Comparison of ENCODE assay signal across 18 cellular contexts in the genomic region with DNA sequence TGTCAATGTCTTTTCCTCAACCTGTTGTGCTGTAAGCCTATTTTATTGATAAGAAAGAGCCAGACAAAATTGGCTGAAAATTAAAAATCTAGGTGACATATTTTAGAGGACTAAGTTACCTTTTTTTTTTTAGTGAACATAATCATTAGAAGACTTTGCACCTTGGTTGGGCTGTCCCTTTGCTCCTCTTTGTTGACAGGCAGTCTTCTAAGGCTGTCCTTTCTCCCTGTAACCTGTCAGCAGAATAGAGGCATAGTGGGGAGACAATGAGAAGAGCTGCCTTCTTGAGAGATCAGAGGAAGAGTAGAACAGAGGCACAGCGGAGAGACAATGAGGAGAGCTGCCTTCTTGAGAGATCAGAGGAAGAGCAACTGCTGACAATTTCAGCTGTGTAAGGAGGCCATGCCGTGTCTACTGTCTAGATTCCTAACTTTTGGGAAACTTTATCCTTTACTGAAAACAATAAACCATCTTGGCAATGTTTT.
DNase-seq lines count a peak whose midpoint lies in the region; FAIRE-seq and TF ChIP-seq lines count a peak whose summit lies in the region.
"Had no signal": no experiment of that assay in that cellular context is flagged by ENCODE, and none has a peak within 500 bp of the region (broad histone marks: within the 10 kb centered on the region; RNA-seq: fewer than 3 reads in every experiment).

No MANE protein-coding gene starts in this region.

- no peaks in the 10 kb centered on the region for H3K9me3 ChIP-seq in Karpas-422 (ENCODE audit: low read length)
- H3K9me3 ChIP-seq in H9 (ENCODE audit: control insufficient read depth, low read depth, low read length): no peaks in the 10 kb centered on the region
- H3K9me3 ChIP-seq: Caco-2 had no signal

- peaks cover 50% of the 10 kb centered on the region for H3K79me2 ChIP-seq in Karpas-422 (ENCODE audit: low read length)
- H3K79me2 ChIP-seq in H9 (ENCODE audit: insufficient read depth, low read length): no peaks in the 10 kb centered on the region

- no peak for FAIRE-seq in GM12892 (lab: Jason Lieb, UNC)
- FAIRE-seq: GM12878, GM18507, H1 had no signal

- H3K9me3 Mint-ChIP-seq in nephron progenitor cell (no peaks in the 10 kb centered on the region), H9 (peaks cover 0 to 2% of the 10 kb centered on the region in 2 experiments; a peak in 2 of 5 replicates)
- H3K9me3 Mint-ChIP-seq: CD8-positive, alpha-beta T cell had no signal

- H3K36me3 Mint-ChIP-seq in nephron progenitor cell (ENCODE audit: low read depth) (no peaks in the 10 kb centered on the region), H9 (ENCODE audit: insufficient read depth in 1 of 3, low read depth in 3 of 3) (peaks cover 0 to 8% (median 3%) of the 10 kb centered on the region in 3 experiments; a peak in 3 of 7 replicates)
- H3K36me3 Mint-ChIP-seq: CD4-positive, CD25-positive, alpha-beta regulatory T cell; CD8-positive, alpha-beta T cell had no signal

- H3K56ac ChIP-seq in H9 (ENCODE audit: insufficient read length, low read depth, low read length): no peak overlapping the region

- H4K8ac ChIP-seq in H9 (replicated peaks; ENCODE audit: insufficient read length, low read depth, low read length): no peak overlapping the region

- no peak overlapping the region for H3K14ac ChIP-seq in H9 (ENCODE audit: insufficient read depth, low read length)

- no CpG with 5 or more reads among the region's 2 CpGs for whole genome bisulfite sequencing in H9 (ENCODE audit: extremely low coverage, insufficient read length, low lambda C conversion rate)

- no peaks in the 10 kb centered on the region for H3K4me1 Mint-ChIP-seq in nephron progenitor cell
- peaks cover 12 to 20% of the 10 kb centered on the region in 2 experiments for H3K4me1 Mint-ChIP-seq in H9
- H3K4me1 Mint-ChIP-seq: CD4-positive, CD25-positive, alpha-beta regulatory T cell had no signal

- no peak overlapping the region for H3K18ac ChIP-seq in H9 (ENCODE audit: insufficient read length, low read depth, low read length)

- H3K36me3 ChIP-seq in Karpas-422 (ENCODE audit: insufficient read depth, low read length): no peaks in the 10 kb centered on the region

- no peaks in the 10 kb centered on the region for H3K23me2 ChIP-seq in H9 (ENCODE audit: insufficient read length, low read depth, low read length, poor library complexity, severe bottlenecking)

- H2BK5ac ChIP-seq in H9 (ENCODE audit: insufficient read length, low read length): no peak overlapping the region

- H3K4me1 ChIP-seq in Karpas-422 (ENCODE audit: low read length) (peaks cover 20% of the 10 kb centered on the region), H9 (ENCODE audit: insufficient read depth, low read length) (peaks cover 9% of the 10 kb centered on the region; the same call in 1 of the 2 replicates)
- H3K4me1 ChIP-seq: Caco-2 had no signal

- H2AK5ac ChIP-seq in H9 (ENCODE audit: insufficient read length, low read length): no peak overlapping the region

- H2BK15ac ChIP-seq in H9 (ENCODE audit: low read depth, low read length): no peak overlapping the region

- H3K27me3 ChIP-seq in Karpas-422 (ENCODE audit: low read length): no peaks in the 10 kb centered on the region
- H3K27me3 ChIP-seq in H9 (ENCODE audit: insufficient read depth, low read length): no peaks in the 10 kb centered on the region

- no peak overlapping the region for H2BK120ac ChIP-seq in H9 (ENCODE audit: low read depth, low read length, poor library complexity, severe bottlenecking)

- no peaks in the 10 kb centered on the region for H3K79me1 ChIP-seq in H9 (ENCODE audit: insufficient read depth, low read depth, low read length, poor library complexity, severe bottlenecking)

- H3K9me2 ChIP-seq in Karpas-422 (replicated peaks; ENCODE audit: insufficient read depth, low read length): no peaks in the 10 kb centered on the region

- H4K91ac ChIP-seq in H9 (ENCODE audit: insufficient read length, low read depth, low read length): no peak overlapping the region

- no peak overlapping the region for H2BK20ac ChIP-seq in H9 (ENCODE audit: low read depth, low read length, poor library complexity, severe bottlenecking)

- DNase-seq in Karpas-422: no peak
- DNase-seq in fibroblast of villous mesenchyme (ENCODE audit: low read depth): peak; percentile 4
- DNase-seq in nephron progenitor cell: no peak
- no peak for DNase-seq in GM12892 (ENCODE audit: insufficient read length)
- DNase-seq in NCI-H128 (lab: John Stamatoyannopoulos, UW; ENCODE audit: unreplicated experiment): no peak
- DNase-seq in occipital lobe (lab: John Stamatoyannopoulos, UW): no peak
- DNase-seq in H9: no peak
- DNase-seq: C1 segment of cervical spinal cord; Caco-2; CD4-positive, CD25-positive, alpha-beta regulatory T cell; CD8-positive, alpha-beta T cell; DMS153; DND-41; GDM1; H7 had no signal

- H3K4ac ChIP-seq in H9 (ENCODE audit: low read depth, low read length): no peak overlapping the region

- H4K20me1 ChIP-seq in Karpas-422 (ENCODE audit: insufficient read depth, low read depth, low read length): no peaks in the 10 kb centered on the region
- no peaks in the 10 kb centered on the region for H4K20me1 ChIP-seq in H9 (ENCODE audit: control insufficient read depth, insufficient read depth, insufficient read length)

- H3K9ac ChIP-seq in Karpas-422 (ENCODE audit: low read length) (no peak overlapping the region), H9 (ENCODE audit: extremely low read depth, insufficient read length, low read length) (no peak overlapping the region)

- no peak overlapping the region for H4K5ac ChIP-seq in H9 (ENCODE audit: insufficient read length, low read depth, low read length)

- H2AFZ ChIP-seq in Karpas-422 (ENCODE audit: low read length) (no peak overlapping the region), H9 (ENCODE audit: low read length) (no peak overlapping the region)

- no peak overlapping the region for H3T11ph ChIP-seq in H9 (ENCODE audit: low read length)

- H3K23ac ChIP-seq in H9 (ENCODE audit: insufficient read length, low read depth, low read length): no peak overlapping the region

- H3K4me2 ChIP-seq in Karpas-422 (ENCODE audit: low read depth, low read length, poor library complexity, severe bottlenecking) (no peak overlapping the region), H9 (ENCODE audit: insufficient read depth, insufficient read length, low read length) (no peak overlapping the region)

- peak overlapping the region; percentile 67 for H3K27ac Mint-ChIP-seq in nephron progenitor cell
- H3K27ac Mint-ChIP-seq in H9: no peak overlapping the region; a peak in 1 of 7 replicates
- H3K27ac Mint-ChIP-seq: CD4-positive, CD25-positive, alpha-beta regulatory T cell; CD8-positive, alpha-beta T cell had no signal

- H2BK12ac ChIP-seq in H9 (ENCODE audit: insufficient read length, low read depth, low read length): no peak overlapping the region

- no peaks in the 10 kb centered on the region for H3K27me3 Mint-ChIP-seq in nephron progenitor cell (ENCODE audit: low read depth, poor library complexity)
- H3K27me3 Mint-ChIP-seq in H9 (ENCODE audit: low read depth): no peaks in the 10 kb centered on the region
- H3K27me3 Mint-ChIP-seq: CD4-positive, CD25-positive, alpha-beta regulatory T cell had no signal

- peak overlapping the region; percentile 13 for H3K27ac ChIP-seq in Karpas-422 (ENCODE audit: low read length)
- H3K27ac ChIP-seq in H9 (ENCODE audit: insufficient read length, low read depth, low read length): no peak overlapping the region

- TF ChIP-seq POLR2A in GM12892 (IDR thresholded peaks at IDR 0.05; ENCODE audit: low read depth, low read length): no peak

- H3K4me3 Mint-ChIP-seq in nephron progenitor cell: no peak overlapping the region
- H3K4me3 Mint-ChIP-seq in H9: no peak overlapping the region
- H3K4me3 Mint-ChIP-seq: CD4-positive, CD25-positive, alpha-beta regulatory T cell; CD8-positive, alpha-beta T cell had no signal

- no peak for TF ChIP-seq CTCF in fibroblast of villous mesenchyme (IDR thresholded peaks at IDR 0.05; ENCODE audit: insufficient read depth, low read depth, low read length)
- no peak for TF ChIP-seq CTCF in nephron progenitor cell (IDR thresholded peaks at IDR 0.05)
- TF ChIP-seq CTCF in H9 (conservative IDR thresholded peaks at IDR 0.05): no peak

- no peak overlapping the region for H3K4me3 ChIP-seq in Karpas-422 (ENCODE audit: low read length)
- H3K4me3 ChIP-seq in fibroblast of villous mesenchyme (ENCODE audit: low read depth, low read length): no peak overlapping the region
- H3K4me3 ChIP-seq: GM12878 had no signal
